Comparison of ENCODE assay signal across 7 cellular contexts in genomic region chr17:8249621-8250020, GRCh38. TPM values are rescaled to one million over a fixed set of nuclear protein-coding genes. Genes with fewer than 3 reads are reported as not detected.
DNase-seq lines count a peak whose midpoint lies in the region; ATAC-seq and TF ChIP-seq lines count a peak whose summit lies in the region.

No MANE protein-coding gene starts in this region.

- peak; percentile 32 for DNase-seq in HT-29 (ENCODE audit: low spot score)
- no peak for DNase-seq in immature natural killer cell
- DNase-seq in AG20443 (ENCODE audit: low spot score), result no peak
- DNase-seq in hypothalamus (lab: John Stamatoyannopoulos, UW), result no peak

- H3K4me3 ChIP-seq in subcutaneous abdominal adipose tissue (ENCODE audit: low read depth in 1 of 5, low read length in 5 of 5), result peak overlapping the region; percentile 83 to 99 (median 93)

- H3K9ac ChIP-seq in subcutaneous abdominal adipose tissue (ENCODE audit: low read length in 5 of 5), result peak overlapping the region; percentile 68 to 90 (median 87)

- peak overlapping the region; percentile 99 for H3K27ac Mint-ChIP-seq in activated naive CD8-positive, alpha-beta T cell
- H3K27ac Mint-ChIP-seq in immature natural killer cell, result peak overlapping the region; percentile 95 to 100 (median 99)

- no peaks in the 10 kb centered on the region for H3K27me3 Mint-ChIP-seq in activated naive CD8-positive, alpha-beta T cell
- peaks cover 18 to 27% (median 27%) of the 10 kb centered on the region in 3 donors for H3K27me3 Mint-ChIP-seq in immature natural killer cell (ENCODE audit: low read depth in 3 of 3)

- H3K9me3 ChIP-seq in subcutaneous abdominal adipose tissue (ENCODE audit: control insufficient read depth in 5 of 5, low read length in 5 of 5), result no peaks in the 10 kb centered on the region

- H3K4me1 ChIP-seq in subcutaneous abdominal adipose tissue (ENCODE audit: control insufficient read depth in 5 of 5, insufficient read depth in 5 of 5, low read length in 5 of 5), result peaks cover 2 to 31% (median 19%) of the 10 kb centered on the region in 5 donors

- no peaks in the 10 kb centered on the region for H3K27me3 ChIP-seq in subcutaneous abdominal adipose tissue (ENCODE audit: control insufficient read depth in 5 of 5, insufficient read depth in 4 of 5, low read length in 5 of 5)

- no peaks in the 10 kb centered on the region for H3K9me3 Mint-ChIP-seq in activated naive CD8-positive, alpha-beta T cell (ENCODE audit: low read depth)
- no peaks in the 10 kb centered on the region for H3K9me3 Mint-ChIP-seq in immature natural killer cell

- peak overlapping the region; percentile 98 for H3K27ac ChIP-seq in subcutaneous abdominal adipose tissue (ENCODE audit: low read depth, low read length)

- H3K36me3 Mint-ChIP-seq in activated naive CD8-positive, alpha-beta T cell, result peaks cover 12% of the 10 kb centered on the region
- peaks cover 0 to 12% (median 7%) of the 10 kb centered on the region in 3 donors for H3K36me3 Mint-ChIP-seq in immature natural killer cell

- peak overlapping the region; percentile 99 for H3K4me3 Mint-ChIP-seq in activated naive CD8-positive, alpha-beta T cell
- H3K4me3 Mint-ChIP-seq in immature natural killer cell, result peak overlapping the region; percentile 97 to 100 (median 98)

- H3K36me3 ChIP-seq in subcutaneous abdominal adipose tissue (ENCODE audit: control insufficient read depth in 5 of 5, insufficient read depth in 5 of 5, low read length in 5 of 5), result peaks cover 0 to 8% (median 6%) of the 10 kb centered on the region in 5 donors

- peaks cover 35% of the 10 kb centered on the region for H3K4me1 Mint-ChIP-seq in activated naive CD8-positive, alpha-beta T cell (ENCODE audit: low read depth)
- H3K4me1 Mint-ChIP-seq in immature natural killer cell, result peaks cover 44 to 53% of the 10 kb centered on the region in 2 donors

- ATAC-seq in GM18505 (IDR thresholded peaks at IDR 0.05; ENCODE audit: unreplicated experiment), result no peak

- no peak for TF ChIP-seq POLR2A in GM18505 (IDR thresholded peaks at IDR 0.05; ENCODE audit: borderline replicate concordance, extremely low read depth, insufficient read depth, insufficient read length)

RNA-seq across cellular contexts. Expression of gene PFAS, which starts 0.5 kb away (rescaled TPM):
- total RNA-seq in HT-29 (2014; rRNA removed; shearing (Covaris generic)), result 45.4 and 51.3 TPM in 2 replicates
- 10 to 100 TPM in 2 of 3 donors, 1 to 10 TPM in 1; 5.4 to 18.2 (median 14.4) TPM for polyA plus RNA-seq in immature natural killer cell

RNA-seq across cellular contexts. Expression of gene CTC1, which starts 1.8 kb away (rescaled TPM):
- total RNA-seq in HT-29 (2014; rRNA removed; shearing (Covaris generic)), result 5.9 and 17.7 TPM in 2 replicates
- polyA plus RNA-seq in immature natural killer cell, result 10 to 100 TPM in 2 of 3 donors, 1 to 10 TPM in 1; 9.7 to 30.7 (median 15.9) TPM

RNA-seq across cellular contexts. Expression of gene RANGRF, which starts 38.8 kb away (rescaled TPM):
- total RNA-seq in HT-29 (2014; rRNA removed; shearing (Covaris generic)), result 13.9 and 18.4 TPM in 2 replicates
- 10 to 100 TPM; 94.7 to 99.7 (median 99.1) TPM for polyA plus RNA-seq in immature natural killer cell

RNA-seq across cellular contexts. Expression of gene AURKB, which starts 39.2 kb away (rescaled TPM):
- total RNA-seq in HT-29 (2014; rRNA removed; shearing (Covaris generic)), result 75.0 and 84.9 TPM in 2 replicates
- polyA plus RNA-seq in immature natural killer cell, result 1 to 10 TPM in 2 of 3 donors, under 1 TPM in 1; 0.60 to 3.1 (median 1.6) TPM

RNA-seq across cellular contexts. Expression of gene SLC25A35, which starts 45.6 kb away (rescaled TPM):
- 1.7 and 2.4 TPM in 2 replicates for total RNA-seq in HT-29 (2014; rRNA removed; shearing (Covaris generic))
- polyA plus RNA-seq in immature natural killer cell, result 1 to 10 TPM in 2 of 3 donors, under 1 TPM in 1; 0.91 to 2.6 (median 2.0) TPM
